Comparison of ENCODE assay signal across 8 cellular contexts in genomic region chr2:241507430-241508239, GRCh38. TPM values are rescaled to one million over a fixed set of nuclear protein-coding genes. Genes with fewer than 3 reads are reported as not detected.
DNase-seq lines count a peak whose midpoint lies in the region.

No MANE protein-coding gene starts in this region.

- H3K4me1 ChIP-seq in neuronal stem cell (ENCODE audit: control insufficient read depth in 2 of 2, insufficient read depth in 1 of 2, low read depth in 1 of 2, low read length in 2 of 2) = peaks cover 8 to 16% of the 10 kb centered on the region in 2 donors

- H3K4me3 ChIP-seq in neuronal stem cell (ENCODE audit: low read length in 2 of 2) = peak overlapping the region; percentile 66 to 91

- no peak overlapping the region for H4K8ac ChIP-seq in neuronal stem cell (ENCODE audit: low read depth, low read length)

- H3K27me3 Mint-ChIP-seq in activated T-cell treated with anti-CD3 and anti-CD28 coated beads, Interleukin-2, amount 50 U/mL, for 24 hours = no peaks in the 10 kb centered on the region

- peaks cover 0 to 4% (median 0%) of the 10 kb centered on the region in 3 experiments for H3K27me3 ChIP-seq in neuronal stem cell (ENCODE audit: control insufficient read depth in 3 of 3, insufficient read depth in 3 of 3, low read depth in 1 of 3, low read length in 3 of 3)

- peak overlapping the region; percentile 31 for H3K27ac ChIP-seq in neuronal stem cell (replicated peaks; ENCODE audit: low read length)

- peaks cover 25% of the 10 kb centered on the region for H3K36me3 Mint-ChIP-seq in activated T-cell treated with anti-CD3 and anti-CD28 coated beads, Interleukin-2, amount 50 U/mL, for 24 hours (ENCODE audit: low read depth)

- peaks cover 15% of the 10 kb centered on the region for H3K79me1 ChIP-seq in neuronal stem cell (ENCODE audit: low read depth, low read length)

- peak overlapping the region; percentile 93 for H3K9ac ChIP-seq in neuronal stem cell (ENCODE audit: low read depth, low read length, poor library complexity)

- peak overlapping the region; percentile 96 for H2AFZ ChIP-seq in neuronal stem cell (ENCODE audit: low read length)

- H2BK5ac ChIP-seq in neuronal stem cell (ENCODE audit: low read length) = peak overlapping the region; percentile 82

- no peak overlapping the region for H4K91ac ChIP-seq in neuronal stem cell (ENCODE audit: low read depth, low read length, poor library complexity)

- no peak overlapping the region for H2BK120ac ChIP-seq in neuronal stem cell (ENCODE audit: low read depth, low read length)

- H3K4me3 Mint-ChIP-seq in activated T-cell treated with anti-CD3 and anti-CD28 coated beads, Interleukin-2, amount 50 U/mL, for 24 hours = peak overlapping the region; percentile 84

- H3K4ac ChIP-seq in neuronal stem cell (ENCODE audit: low read length) = no peak overlapping the region

- peak overlapping the region; percentile 88 for H3K18ac ChIP-seq in neuronal stem cell (ENCODE audit: low read length)

- WGBS in neuronal stem cell (ENCODE audit: extremely low coverage in 2 of 2, insufficient read length in 2 of 2, insufficient replicate concordance in 1 of 2), 2 donors = no CpG with 5 or more reads among the region's 67 CpGs

- H2BK15ac ChIP-seq in neuronal stem cell (ENCODE audit: low read length) = no peak overlapping the region

- peak overlapping the region; percentile 98 for H3K4me2 ChIP-seq in neuronal stem cell (ENCODE audit: insufficient read depth, low read length, poor library complexity, severe bottlenecking)

- peak overlapping the region; percentile 77 for H3K23ac ChIP-seq in neuronal stem cell (ENCODE audit: low read depth, low read length, poor library complexity)

- peak overlapping the region; percentile 99 for H3K14ac ChIP-seq in neuronal stem cell (ENCODE audit: low read length)

- H2AK5ac ChIP-seq in neuronal stem cell (ENCODE audit: low read depth, low read length) = peak overlapping the region; percentile 74

- no peaks in the 10 kb centered on the region for H3K9me3 ChIP-seq in neuronal stem cell (replicated peaks in 1 of 2; ENCODE audit: control insufficient read depth in 2 of 2, insufficient read depth in 1 of 2, low read depth in 1 of 2, low read length in 2 of 2)

- peak; percentile 45 for DNase-seq in NCI-H1436 (lab: John Stamatoyannopoulos, UW)
- no peak for DNase-seq in NCI-H1436 treated with DMSO at 0.1 percent for 48 hours (lab: John Stamatoyannopoulos, UW)
- DNase-seq in HCEC 1CT = peak; percentile 47
- peak; percentile 58 for DNase-seq in NCI-H1105 (lab: John Stamatoyannopoulos, UW)
- DNase-seq in activated T-cell treated with anti-CD3 and anti-CD28 coated beads, Interleukin-2, amount 50 U/mL, for 24 hours = peak; percentile 67
- DNase-seq in fibroblast of peridontal ligament (ENCODE audit: extremely low read depth) = peak; percentile 16
- DNase-seq in neuronal stem cell (ENCODE audit: low spot score) = peak; percentile 51
- DNase-seq in SHP77 treated with DMSO at 0.1 percent for 48 hours (lab: John Stamatoyannopoulos, UW) = no peak

- peak overlapping the region; percentile 52 for H3K27ac Mint-ChIP-seq in activated T-cell treated with anti-CD3 and anti-CD28 coated beads, Interleukin-2, amount 50 U/mL, for 24 hours

- peaks cover 0 to 36% of the 10 kb centered on the region in 2 donors for H3K36me3 ChIP-seq in neuronal stem cell (replicated peaks in 1 of 2; ENCODE audit: control insufficient read depth in 2 of 2, insufficient read depth in 2 of 2, low read length in 2 of 2)

- peaks cover 29% of the 10 kb centered on the region for H3K4me1 Mint-ChIP-seq in activated T-cell treated with anti-CD3 and anti-CD28 coated beads, Interleukin-2, amount 50 U/mL, for 24 hours (ENCODE audit: low read depth)

- H2BK12ac ChIP-seq in neuronal stem cell (ENCODE audit: low read length) = no peak overlapping the region

- H3K9me3 Mint-ChIP-seq in activated T-cell treated with anti-CD3 and anti-CD28 coated beads, Interleukin-2, amount 50 U/mL, for 24 hours = peaks cover 3% of the 10 kb centered on the region

RNA-seq across cellular contexts. Expression of gene STK25, which starts 0.7 kb away (rescaled TPM):
- 129 TPM for polyA plus RNA-seq in neuronal stem cell (2013, experiment 1 of 2)
- 118 TPM for polyA plus RNA-seq in neuronal stem cell (2013, experiment 2 of 2)

RNA-seq across cellular contexts. Expression of gene BOK, which starts 50.9 kb away (rescaled TPM):
- polyA plus RNA-seq in neuronal stem cell (2013, experiment 1 of 2) = 5.1 TPM
- 4.7 TPM for polyA plus RNA-seq in neuronal stem cell (2013, experiment 2 of 2)

Comparison
In these comparisons a context has a peak if more than half of its experiments do, and no peak if none do; other contexts are left out.
1. DNase-seq: peak in NCI-H1436 (single experiment), HCEC 1CT (single experiment), NCI-H1105 (single experiment), activated T-cell treated with anti-CD3 and anti-CD28 coated beads, Interleukin-2, amount 50 U/mL, for 24 hours (single experiment), fibroblast of peridontal ligament (single experiment) and neuronal stem cell (single experiment); none in NCI-H1436 treated with DMSO at 0.1 percent for 48 hours (single experiment) and SHP77 treated with DMSO at 0.1 percent for 48 hours (single experiment).